8 cellular contexts compared by ENCODE assay signal in genomic region chr17:1573932-1574696, GRCh38. TPM values are rescaled to one million over a fixed set of nuclear protein-coding genes. Genes with fewer than 3 reads are reported as not detected.
DNase-seq lines count a peak whose midpoint lies in the region; ATAC-seq and TF ChIP-seq lines count a peak whose summit lies in the region.

No MANE protein-coding gene starts in this region.

- no peaks in the 10 kb centered on the region for H3F3A ChIP-seq in Loucy (ENCODE audit: low read depth)

- H3K4me2 ChIP-seq in Loucy (ENCODE audit: low read depth, low read length, poor library complexity, severe bottlenecking) = no peak overlapping the region

- H3K4me1 ChIP-seq in Loucy (ENCODE audit: insufficient read depth, low read length, poor library complexity, severe bottlenecking) = peaks cover 21% of the 10 kb centered on the region
- H3K4me1 ChIP-seq in right atrium auricular region = peaks cover 0 to 39% of the 10 kb centered on the region in 2 donors
- H3K4me1 ChIP-seq in sigmoid colon = peaks cover 0 to 42% (median 37%) of the 10 kb centered on the region in 4 donors

- H3K27ac ChIP-seq in right atrium auricular region (peak overlapping the region; percentile 47 to 71), sigmoid colon (peak overlapping the region; percentile 36 to 92 (median 76))

- H3K9ac ChIP-seq in Loucy (ENCODE audit: low read depth, low read length, poor library complexity, severe bottlenecking) = no peak overlapping the region

- H3K9me3 ChIP-seq in Loucy (ENCODE audit: insufficient read depth, low read depth, low read length) = no peaks in the 10 kb centered on the region
- H3K9me3 ChIP-seq in right atrium auricular region = no peaks in the 10 kb centered on the region
- H3K9me3 ChIP-seq in sigmoid colon = no peaks in the 10 kb centered on the region

- 20 to 31% methylated on average over 19 of the region's 19 CpGs for WGBS in sigmoid colon, 2 donors

- ATAC-seq in GM19397 (IDR thresholded peaks at IDR 0.05; ENCODE audit: unreplicated experiment) (no peak), GM21526 (IDR thresholded peaks at IDR 0.05; ENCODE audit: low FRiP score, unreplicated experiment) (no peak)

- no peaks in the 10 kb centered on the region for H3K79me2 ChIP-seq in Loucy (ENCODE audit: insufficient read depth, low read length)

- H3K36me3 ChIP-seq in Loucy (ENCODE audit: insufficient read depth, low read length) (no peaks in the 10 kb centered on the region), right atrium auricular region (no peaks in the 10 kb centered on the region), sigmoid colon (no peaks in the 10 kb centered on the region)

- TF ChIP-seq EP300 in sigmoid colon (IDR thresholded peaks at IDR 0.05) = no peak

- TF ChIP-seq CTCF in Loucy (conservative IDR thresholded peaks at IDR 0.05; ENCODE audit: low read length) (peak; percentile 93), right atrium auricular region (IDR thresholded peaks at IDR 0.05) (peak; percentile 94 to 98), sigmoid colon (IDR thresholded peaks at IDR 0.05) (peak; percentile 95 to 97 (median 96))

- no peak for TF ChIP-seq POLR2A in sigmoid colon (IDR thresholded peaks at IDR 0.05)

- H4K20me1 ChIP-seq in Loucy (ENCODE audit: insufficient read depth, low read length, poor library complexity, severe bottlenecking) = no peaks in the 10 kb centered on the region

- peak; percentile 87 for DNase-seq in ELF-1 (ENCODE audit: low read depth, low spot score)
- peak in 4 of 5 experiments; percentile 12 to 49 (median 42) for DNase-seq in T-helper 2 cell
- DNase-seq in anterior cingulate cortex (lab: John Stamatoyannopoulos, UW) = peak in 56 of 58 donors; percentile 10 to 91 (median 66)
- peak; percentile 90 for DNase-seq in right atrium auricular region (ENCODE audit: low spot score)
- DNase-seq in sigmoid colon = peak; percentile 94

- no peaks in the 10 kb centered on the region for H3K9me2 ChIP-seq in Loucy (replicated peaks; ENCODE audit: low read depth, low read length)

- H2AFZ ChIP-seq in Loucy (ENCODE audit: low read length) = no peak overlapping the region

- H3K4me3 ChIP-seq in Loucy (ENCODE audit: low read length, poor library complexity, severe bottlenecking) = no peak overlapping the region
- H3K4me3 ChIP-seq in right atrium auricular region = no peak overlapping the region
- H3K4me3 ChIP-seq in sigmoid colon = no peak overlapping the region

- no peaks in the 10 kb centered on the region for H3K27me3 ChIP-seq in Loucy (ENCODE audit: insufficient read depth, low read length, poor library complexity, severe bottlenecking)
- no peaks in the 10 kb centered on the region for H3K27me3 ChIP-seq in right atrium auricular region
- H3K27me3 ChIP-seq in sigmoid colon = no peaks in the 10 kb centered on the region

- intact Hi-C loops in sigmoid colon (cut with DNase I) = loop anchor here (1.0 to 10.0 kb wide), 2 partner anchors 55 to 211 kb away; no protein-coding TSS in a partner anchor

RNA-seq across cellular contexts. Expression of gene PITPNA, which starts 11.5 kb away (rescaled TPM):
- total RNA-seq in right atrium auricular region (10 to 100 TPM; 35.1 to 39.6 TPM), sigmoid colon (10 to 100 TPM; 28.5 to 45.1 (median 34.4) TPM)
- 10 to 100 TPM; 33.8 to 41.9 (median 37.8) TPM for polyA plus RNA-seq in sigmoid colon

RNA-seq across cellular contexts. Expression of gene SLC43A2, which starts 54.5 kb away (rescaled TPM):
- total RNA-seq in right atrium auricular region = 1 to 10 TPM; 3.6 to 9.8 TPM
- total RNA-seq in sigmoid colon = 1 to 10 TPM; 7.1 to 9.2 (median 7.9) TPM
- polyA plus RNA-seq in sigmoid colon = 10 to 100 TPM in 1 of 3 donors, 1 to 10 TPM in 2; 2.4 to 16.5 (median 4.4) TPM

RNA-seq across cellular contexts. Expression of gene INPP5K, which starts 57.7 kb away (rescaled TPM):
- total RNA-seq in right atrium auricular region (10 to 100 TPM; 64.9 to 78.1 TPM), sigmoid colon (10 to 100 TPM; 41.0 to 66.5 (median 58.7) TPM)
- polyA plus RNA-seq in sigmoid colon = 10 to 100 TPM; 25.7 to 33.1 (median 31.2) TPM

Comparison
In these comparisons a context has a peak if more than half of its experiments do, and no peak if none do; other contexts are left out.
1. DNase-seq: peak in every context shown above with its lines; median percentile 94 in sigmoid colon; 90 in right atrium auricular region; 87 in ELF-1; 66 in anterior cingulate cortex; 42 in T-helper 2 cell.